In the genomic region with DNA sequence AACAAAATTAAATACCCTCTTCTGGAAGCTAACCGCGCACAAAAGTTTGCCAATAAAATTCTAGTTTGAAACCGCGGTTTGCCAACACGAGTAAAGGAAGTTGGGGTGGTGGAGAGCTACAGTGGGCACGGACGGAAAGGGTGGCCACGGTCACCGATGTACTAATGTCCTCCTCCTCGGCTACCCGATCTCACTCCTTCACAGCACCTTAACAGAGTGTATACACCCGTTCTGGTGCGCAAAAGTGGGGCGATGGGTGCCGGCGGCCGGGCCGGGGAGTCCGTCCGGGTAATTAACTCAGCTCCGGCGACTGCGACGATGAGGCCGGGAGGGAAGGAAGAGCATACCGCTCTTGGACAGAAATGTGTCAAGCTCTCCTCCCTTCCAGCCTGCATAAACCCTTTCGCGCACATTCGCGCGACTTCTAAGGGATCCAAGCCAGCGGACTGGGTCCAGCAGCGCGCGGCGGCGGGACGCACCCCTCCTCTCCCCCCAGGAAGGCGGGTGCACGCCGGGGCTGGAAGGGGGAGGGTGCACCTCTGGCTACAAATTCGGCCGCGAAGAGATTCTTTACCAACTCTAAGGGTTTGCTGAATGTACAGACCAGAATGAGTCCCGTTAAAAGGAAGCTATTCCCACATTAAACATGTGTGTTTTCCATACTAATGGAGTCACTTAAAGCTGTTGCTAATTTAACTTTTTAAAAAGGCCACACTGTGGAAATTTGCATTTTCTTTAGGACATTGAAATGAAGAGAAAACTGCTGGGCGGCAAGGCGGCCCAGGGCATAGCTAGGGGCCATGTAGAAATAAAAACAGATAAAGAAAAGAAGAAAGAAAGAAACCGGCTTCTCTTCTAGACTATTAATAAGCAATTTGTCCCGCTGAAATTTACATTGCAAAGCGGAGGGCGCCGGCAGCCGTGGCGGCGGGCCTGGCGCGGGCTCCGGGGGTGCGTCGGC, we compare ENCODE assay signal across 9 cellular contexts. TPM values are rescaled to one million over a fixed set of nuclear protein-coding genes. Genes with fewer than 3 reads are reported as not detected.
DNase-seq lines count a peak whose midpoint lies in the region; ATAC-seq and TF ChIP-seq lines count a peak whose summit lies in the region.
"Had no signal": no experiment of that assay in that cellular context is flagged by ENCODE, and none has a peak within 500 bp of the region (broad histone marks: within the 10 kb centered on the region; RNA-seq: fewer than 3 reads in every experiment).

No MANE protein-coding gene starts in this region.

- intact Hi-C loops in activated naive CD4-positive, alpha-beta T cell treated with anti-CD3 and anti-CD28 coated beads for 36 hours (cut with micrococcal nuclease): loop anchor here (1.0 to 5.0 kb wide), 7 partner anchors 8 to 1758 kb away; partner anchors contain the start of gene C10orf143
- intact Hi-C loops in stomach (cut with DNase I; ENCODE audit: low total_unique reads): loop anchor here (10.0 kb wide), 1 partner anchor 1706 kb away; no protein-coding TSS in a partner anchor

- 3 to 5% (median 4%) methylated on average over 51 to 60 of the region's 60 CpGs for WGBS in stomach, 5 donors

- no peaks in the 10 kb centered on the region for H3K9me3 Mint-ChIP-seq in activated naive CD4-positive, alpha-beta T cell treated with anti-CD3 and anti-CD28 coated beads for 36 hours
- no peaks in the 10 kb centered on the region for H3K9me3 Mint-ChIP-seq in T-cell

- no peak for DNase-seq in activated naive CD4-positive, alpha-beta T cell treated with anti-CD3 and anti-CD28 coated beads for 36 hours
- no peak for DNase-seq in activated naive CD4-positive, alpha-beta T cell (lab: John Stamatoyannopoulos, UW)
- DNase-seq in T-cell (no peak), stomach (no peak), activated gamma-delta T cell (lab: John Stamatoyannopoulos, UW) (no peak)
- no peak for DNase-seq in NK-92 treated with Interleukin-12 subunit alpha and Interleukin-12 subunit beta, amount 100 ng/mL, for 24 hours (lab: John Stamatoyannopoulos, UW)
- DNase-seq: DMS53 had no signal

- POLR2A ChIA-PET in T-cell (lab: Charles Lee): no interaction called here

- H3K36me3 ChIP-seq in iPS-15b (ENCODE audit: control insufficient read depth, insufficient read depth, low read length) (no peaks in the 10 kb centered on the region), stomach (no peaks in the 10 kb centered on the region)

- H3K27me3 ChIP-seq in iPS-15b (ENCODE audit: control insufficient read depth, insufficient read depth, low read length) (peaks cover 90% of the 10 kb centered on the region), stomach (peaks cover 53 to 100% (median 84%) of the 10 kb centered on the region in 3 donors)

- H3K4me3 ChIP-seq in iPS-15b (ENCODE audit: low read depth, low read length) (peak overlapping the region; percentile 41), stomach (peak overlapping the region; percentile 32 to 49 (median 37))

- TF ChIP-seq POLR2A in stomach (IDR thresholded peaks at IDR 0.05): no peak

- TF ChIP-seq EP300 in stomach (IDR thresholded peaks at IDR 0.05): no peak

- H3K36me3 Mint-ChIP-seq in activated naive CD4-positive, alpha-beta T cell treated with anti-CD3 and anti-CD28 coated beads for 36 hours (ENCODE audit: low read depth): no peaks in the 10 kb centered on the region
- H3K36me3 Mint-ChIP-seq in T-cell: no peaks in the 10 kb centered on the region

- peak overlapping the region; percentile 53 for H3K27ac Mint-ChIP-seq in activated naive CD4-positive, alpha-beta T cell treated with anti-CD3 and anti-CD28 coated beads for 36 hours
- H3K27ac Mint-ChIP-seq in T-cell: peak overlapping the region in 1 of 2 donors; percentile 42

- H3K9me3 ChIP-seq in iPS-15b (ENCODE audit: control insufficient read depth, insufficient read depth, low read length) (no peaks in the 10 kb centered on the region), stomach (no peaks in the 10 kb centered on the region)

- H3K4me1 Mint-ChIP-seq in activated naive CD4-positive, alpha-beta T cell treated with anti-CD3 and anti-CD28 coated beads for 36 hours (ENCODE audit: low read depth): peaks cover 23% of the 10 kb centered on the region
- H3K4me1 Mint-ChIP-seq in T-cell: peaks cover 15 to 24% (median 22%) of the 10 kb centered on the region in 3 donors

- H3K4me1 ChIP-seq in iPS-15b (ENCODE audit: control insufficient read depth, insufficient read depth, low read length): peaks cover 11% of the 10 kb centered on the region
- H3K4me1 ChIP-seq in stomach: peaks cover 23 to 65% (median 50%) of the 10 kb centered on the region in 4 donors

- CTCF ChIA-PET in activated naive CD4-positive, alpha-beta T cell treated with anti-CD3 and anti-CD28 coated beads for 36 hours (lab: Charles Lee): interaction anchor here (0.6 to 3.1 kb wide), 16 partner anchors 9 to 938 kb away, joined by 3 to 25 read pairs (median 3); no protein-coding TSS in a partner anchor
- CTCF ChIA-PET in T-cell (lab: Charles Lee): interaction anchor here (0.6 to 1.4 kb wide), 5 partner anchors 14 to 1987 kb away, joined by 3 to 4 read pairs (median 3); partner anchors contain the start of gene C10orf143 (in 1 of the 2)

- no peak for TF ChIP-seq CTCF in stomach (IDR thresholded peaks at IDR 0.05)

- H3K27me3 Mint-ChIP-seq in activated naive CD4-positive, alpha-beta T cell treated with anti-CD3 and anti-CD28 coated beads for 36 hours (ENCODE audit: low read depth): peaks cover 67% of the 10 kb centered on the region
- peaks cover 51 to 68% of the 10 kb centered on the region in 2 donors for H3K27me3 Mint-ChIP-seq in T-cell

- H3K9ac ChIP-seq in iPS-15b (ENCODE audit: low read depth, low read length): no peak overlapping the region

- peak overlapping the region; percentile 46 for H3K4me3 Mint-ChIP-seq in activated naive CD4-positive, alpha-beta T cell treated with anti-CD3 and anti-CD28 coated beads for 36 hours
- H3K4me3 Mint-ChIP-seq in T-cell: peak overlapping the region in 2 of 3 donors; percentile 9 to 71

- H3K27ac ChIP-seq in stomach: no peak overlapping the region

- ATAC-seq in T-cell (replicated peaks in 1 of 4) (no peak), GM18520 (IDR thresholded peaks at IDR 0.05; ENCODE audit: unreplicated experiment) (no peak)

RNA-seq across cellular contexts. Expression of gene EBF3, which starts 6.6 kb away (rescaled TPM):
- not detected for total RNA-seq in activated naive CD4-positive, alpha-beta T cell treated with anti-CD3 and anti-CD28 coated beads for 36 hours
- total RNA-seq in T-cell (not detected), stomach (1 to 10 TPM in 1 of 5 donors, under 1 TPM in 1, not detected in 3; 0.58 to 7.3 TPM)
- polyA plus RNA-seq in stomach: under 1 TPM; 0.19 to 0.63 (median 0.31) TPM
